In genomic region chr2:113142290-113142689, GRCh38 we compare ENCODE assay signal across 8 cellular contexts. TPM values are rescaled to one million over a fixed set of nuclear protein-coding genes. Genes with fewer than 3 reads are reported as not detected.
"Had no signal": no experiment of that assay in that cellular context is flagged by ENCODE, and none has a peak within 500 bp of the region (broad histone marks: within the 10 kb centered on the region; RNA-seq: fewer than 3 reads in every experiment).

No MANE protein-coding gene starts in this region.

- DNase-seq: GDM1, GF-D8 had no signal

- H3K4me3 ChIP-seq: GM12878 had no signal

- ATAC-seq: GM12878 had no signal

- FAIRE-seq: G401.6, GM12878, GM12891, GM12892, GM18507, GM19239 had no signal

RNA-seq across cellular contexts. Expression of gene IL1RN, which starts 14.9 kb away (rescaled TPM):
- total RNA-seq: GM12878 had no signal
